Comparison of ENCODE assay signal across 8 cellular contexts in genomic region chr11:130023204-130023603, GRCh38. TPM values are rescaled to one million over a fixed set of nuclear protein-coding genes. Genes with fewer than 3 reads are reported as not detected.
A peak's percentile ranks its signal among the peaks of the same experiment; 100 is the strongest.
DNase-seq lines count a peak whose midpoint lies in the region; ATAC-seq and TF ChIP-seq lines count a peak whose summit lies in the region.

No MANE protein-coding gene starts in this region.

- H4K20me1 ChIP-seq in fibroblast of lung (ENCODE audit: control insufficient read depth, extremely low read depth, insufficient read depth, low read length): no peaks in the 10 kb centered on the region

- no peak for TF ChIP-seq CTCF in fibroblast of lung (conservative IDR thresholded peaks at IDR 0.05 in 1 of 2, IDR thresholded peaks at IDR 0.05 in 1 of 2; ENCODE audit: low read depth in 1 of 2, low read length in 2 of 2)

- peak overlapping the region; percentile 4 for H3K4me2 ChIP-seq in fibroblast of lung (ENCODE audit: extremely low read depth, insufficient read depth, low read length)

- DNase-seq in Daoy (ENCODE audit: low read depth) (peak; percentile 75), HT1080 (ENCODE audit: low read depth) (peak; percentile 79), fibroblast of lung (ENCODE audit: low read depth in 2 of 2) (peak; percentile 41 to 78), Kasumi-1 (lab: John Stamatoyannopoulos, UW) (no peak), NCI-H510A treated with DMSO at 0.1 percent for 48 hours (lab: John Stamatoyannopoulos, UW) (no peak), T1000 (lab: John Stamatoyannopoulos, UW) (no peak)
- no peak for DNase-seq in stimulated activated CD4-positive, alpha-beta T cell treated with anti-CD3 and anti-CD28 coated beads, Interleukin-12 subunit alpha, Interleukin-12 subunit beta, amount 100 ng/mL, for 4 hours

- H3K4me3 ChIP-seq in fibroblast of lung (replicated peaks in 1 of 4; ENCODE audit: control extremely low read depth in 1 of 4, insufficient read depth in 1 of 4, low read depth in 3 of 4, low read length in 4 of 4): no peak overlapping the region

- no peaks in the 10 kb centered on the region for H3K9me3 ChIP-seq in fibroblast of lung (ENCODE audit: control insufficient read depth, insufficient read depth, low read depth, low read length)

- peak; percentile 95 for ATAC-seq in GM21576 (IDR thresholded peaks at IDR 0.05; ENCODE audit: unreplicated experiment)

- no peaks in the 10 kb centered on the region for H3K79me2 ChIP-seq in fibroblast of lung (ENCODE audit: control insufficient read depth, insufficient read depth, low read length)

- H3K9ac ChIP-seq in fibroblast of lung (ENCODE audit: insufficient read depth, low read length): no peak overlapping the region

- no peaks in the 10 kb centered on the region for H3K27me3 ChIP-seq in fibroblast of lung (ENCODE audit: control insufficient read depth, insufficient read depth, low read length)

- peaks cover 2% of the 10 kb centered on the region for H3K4me1 ChIP-seq in fibroblast of lung (ENCODE audit: control insufficient read depth, extremely low read depth, insufficient read depth, low read length)

- H3K27ac ChIP-seq in fibroblast of lung (ENCODE audit: insufficient read depth, low read length): no peak overlapping the region

- H3K36me3 ChIP-seq in fibroblast of lung (ENCODE audit: control insufficient read depth, insufficient read depth, low read length): no peaks in the 10 kb centered on the region

- no peak overlapping the region for H2AFZ ChIP-seq in fibroblast of lung (ENCODE audit: low read length)

RNA-seq across cellular contexts. Expression of gene PRDM10, which starts 20.6 kb away (rescaled TPM):
- 4.4 and 5.4 TPM in 2 replicates for total RNA-seq in Daoy (2014; rRNA removed; shearing (Covaris generic))
- total RNA-seq in HT1080 (2014; rRNA removed; shearing (Covaris generic)): 4.0 and 6.5 TPM in 2 replicates
- 3.9 and 5.7 TPM in 2 replicates for polyA plus RNA-seq in HT1080 (2015; cell fraction: cytosol; rRNA removed)
- polyA plus RNA-seq in HT1080 (2015; cell fraction: nucleus; rRNA removed): 11.2 and 13.5 TPM in 2 replicates
- 2.5 and 3.3 TPM in 2 replicates for total RNA-seq in fibroblast of lung
- 2.9 and 3.7 TPM in 2 replicates for polyA plus RNA-seq in fibroblast of lung
- 2.3 and 2.5 TPM in 2 replicates for polyA plus RNA-seq in fibroblast of lung (2012)
- polyA minus RNA-seq in fibroblast of lung (ENCODE audit: low replicate concordance): 41.0 and 61.6 TPM in 2 replicates

RNA-seq across cellular contexts. Expression of gene APLP2, which starts 46.5 kb away (rescaled TPM):
- total RNA-seq in Daoy (2014; rRNA removed; shearing (Covaris generic)): 94.6 and 103 TPM in 2 replicates
- total RNA-seq in HT1080 (2014; rRNA removed; shearing (Covaris generic)): 74.3 and 87.6 TPM in 2 replicates
- polyA plus RNA-seq in HT1080 (2015; cell fraction: cytosol; rRNA removed): 155 and 197 TPM in 2 replicates
- 420 and 448 TPM in 2 replicates for polyA plus RNA-seq in HT1080 (2015; cell fraction: nucleus; rRNA removed)
- total RNA-seq in fibroblast of lung: 415 and 508 TPM in 2 replicates
- polyA plus RNA-seq in fibroblast of lung: 409 and 559 TPM in 2 replicates
- polyA plus RNA-seq in fibroblast of lung (2012): 322 and 428 TPM in 2 replicates
- polyA minus RNA-seq in fibroblast of lung (ENCODE audit: low replicate concordance): 119 and 178 TPM in 2 replicates

Comparison
In these comparisons a context has a peak if more than half of its experiments do, and no peak if none do; other contexts are left out.
1. DNase-seq: peak in Daoy (single experiment), HT1080 (single experiment) and fibroblast of lung (2 of 2); none in stimulated activated CD4-positive, alpha-beta T cell treated with anti-CD3 and anti-CD28 coated beads, Interleukin-12 subunit alpha, Interleukin-12 subunit beta, amount 100 ng/mL, for 4 hours (single experiment), Kasumi-1 (0 of 2), NCI-H510A treated with DMSO at 0.1 percent for 48 hours (single experiment) and T1000 (single experiment).